ENCODE assay signal across 26 cellular contexts in the genomic region with DNA sequence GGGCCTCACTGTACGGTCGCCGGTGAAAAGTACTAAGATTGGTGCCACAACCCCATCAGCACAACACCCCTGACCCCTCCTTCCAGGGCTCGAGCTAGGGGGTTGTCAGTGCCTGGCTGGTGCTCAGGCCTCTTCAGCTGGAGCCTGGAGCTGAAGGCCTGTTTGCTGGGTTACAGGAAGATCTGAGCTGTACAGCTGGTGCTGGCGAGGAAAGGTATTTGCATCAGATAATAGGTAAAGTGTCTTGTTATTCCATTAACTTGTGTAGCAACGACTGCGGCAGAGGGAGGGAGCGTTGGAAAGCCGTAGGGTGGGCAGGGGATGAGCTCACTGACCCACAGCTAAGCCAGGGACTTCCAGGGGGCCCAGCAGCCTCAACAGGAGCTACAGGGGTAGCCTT. TPM values are rescaled to one million over a fixed set of nuclear protein-coding genes. Genes with fewer than 3 reads are reported as not detected.
DNase-seq lines count a peak whose midpoint lies in the region; ATAC-seq and TF ChIP-seq lines count a peak whose summit lies in the region.
"Had no signal": no experiment of that assay in that cellular context is flagged by ENCODE, and none has a peak within 500 bp of the region (broad histone marks: within the 10 kb centered on the region; RNA-seq: fewer than 3 reads in every experiment).

No MANE protein-coding gene starts in this region.

- ATAC-seq in activated CD8-positive, alpha-beta T cell treated with anti-CD3 and anti-CD28 coated beads, Interleukin-2, amount 10 ng/mL, durations not matched to agents 7 days and 5 days: no peak
- ATAC-seq in activated CD8-positive, alpha-beta T cell treated with anti-CD3 and anti-CD28 coated beads for 36 hours: no peak
- ATAC-seq: CD8-positive, alpha-beta T cell; Panc1 had no signal

- DNase-seq in activated CD8-positive, alpha-beta T cell treated with anti-CD3 and anti-CD28 coated beads, Interleukin-2, amount 10 ng/mL, durations not matched to agents 7 days and 5 days: no peak
- no peak for DNase-seq in activated CD8-positive, alpha-beta T cell treated with anti-CD3 and anti-CD28 coated beads for 36 hours
- peak; percentile 55 for DNase-seq in SK-N-DZ (ENCODE audit: low spot score)
- peak; percentile 66 for DNase-seq in islet precursor cell
- peak; percentile 58 for DNase-seq in osteoblast (ENCODE audit: insufficient read length, low spot score, missing footprints)
- DNase-seq in MCF 10A (ENCODE audit: unreplicated experiment): no peak
- DNase-seq in iPS-NIHi11 (ENCODE audit: low spot score): no peak
- DNase-seq in DMS79 treated with DMSO at 0.1 percent for 48 hours (lab: John Stamatoyannopoulos, UW): no peak
- DNase-seq: Caco-2; CD8-positive, alpha-beta T cell; EL; GDM1; GOT3; HCEC 1CT; KBM-7; NCI-H1105; NCI-H146; NCI-H2029; NCI-H446; NCI-H524 treated with DMSO at 0.1 percent for 48 hours; SHP77 had no signal

- H3K4me3 Mint-ChIP-seq in activated CD8-positive, alpha-beta T cell treated with anti-CD3 and anti-CD28 coated beads, Interleukin-2, amount 10 ng/mL, durations not matched to agents 7 days and 5 days: no peak overlapping the region
- H3K4me3 Mint-ChIP-seq in activated CD8-positive, alpha-beta T cell treated with anti-CD3 and anti-CD28 coated beads for 36 hours: no peak overlapping the region
- no peak overlapping the region for H3K4me3 Mint-ChIP-seq in MCF 10A (ENCODE audit: unreplicated experiment)
- H3K4me3 Mint-ChIP-seq: B cell; CD8-positive, alpha-beta T cell had no signal

- H4K20me1 ChIP-seq in osteoblast (ENCODE audit: insufficient read depth, low read length): no peaks in the 10 kb centered on the region

- H3K27me3 ChIP-seq in osteoblast (ENCODE audit: insufficient read depth, low read length): peaks cover 21% of the 10 kb centered on the region

- no peak overlapping the region for H3K4me3 ChIP-seq in osteoblast (ENCODE audit: insufficient read depth, low read length)

- POLR2A ChIA-PET in activated CD8-positive, alpha-beta T cell treated with anti-CD3 and anti-CD28 coated beads, Interleukin-2, amount 10 ng/mL, durations not matched to agents 7 days and 5 days (lab: Charles Lee): no interaction called here
- POLR2A ChIA-PET in activated CD8-positive, alpha-beta T cell treated with anti-CD3 and anti-CD28 coated beads for 36 hours (lab: Charles Lee): no interaction called here
- POLR2A ChIA-PET in MCF 10A (lab: Yijun Ruan, JAX): interaction anchor here (0.7 to 1.2 kb wide), 2 partner anchors 51 to 102 kb away, joined by 3 read pairs; no protein-coding TSS in a partner anchor

- BruUV-seq in MCF 10A (replicated peaks; lab: Mats Ljungman, UMichigan): no TSS peak

- peaks cover 15% of the 10 kb centered on the region for H3K4me1 Mint-ChIP-seq in activated CD8-positive, alpha-beta T cell treated with anti-CD3 and anti-CD28 coated beads, Interleukin-2, amount 10 ng/mL, durations not matched to agents 7 days and 5 days (ENCODE audit: low read depth)
- no peaks in the 10 kb centered on the region for H3K4me1 Mint-ChIP-seq in activated CD8-positive, alpha-beta T cell treated with anti-CD3 and anti-CD28 coated beads for 36 hours (ENCODE audit: low read depth)
- peaks cover 6% of the 10 kb centered on the region for H3K4me1 Mint-ChIP-seq in MCF 10A (ENCODE audit: insufficient read depth, unreplicated experiment)

- H3K9me3 ChIP-seq in osteoblast (ENCODE audit: low read depth, low read length): no peaks in the 10 kb centered on the region
- H3K9me3 ChIP-seq: Caco-2 had no signal

- no peak overlapping the region for H3K27ac ChIP-seq in osteoblast (ENCODE audit: low read depth, low read length)
- H3K27ac ChIP-seq: 22Rv1, C4-2B, RWPE1 had no signal

- no peaks in the 10 kb centered on the region for H3K4me1 ChIP-seq in osteoblast (ENCODE audit: insufficient read depth, low read length)

- intact Hi-C loops in activated CD8-positive, alpha-beta T cell treated with anti-CD3 and anti-CD28 coated beads for 36 hours (cut with micrococcal nuclease): no loop called here
- intact Hi-C loops in MCF 10A (cut with micrococcal nuclease): no loop called here

- H3K9me3 Mint-ChIP-seq in activated CD8-positive, alpha-beta T cell treated with anti-CD3 and anti-CD28 coated beads, Interleukin-2, amount 10 ng/mL, durations not matched to agents 7 days and 5 days (ENCODE audit: insufficient read depth): peaks cover 4% of the 10 kb centered on the region
- H3K9me3 Mint-ChIP-seq in activated CD8-positive, alpha-beta T cell treated with anti-CD3 and anti-CD28 coated beads for 36 hours: no peaks in the 10 kb centered on the region
- H3K9me3 Mint-ChIP-seq in MCF 10A (ENCODE audit: unreplicated experiment): no peaks in the 10 kb centered on the region
- H3K9me3 Mint-ChIP-seq: CD8-positive, alpha-beta T cell had no signal

- H3K27ac Mint-ChIP-seq in activated CD8-positive, alpha-beta T cell treated with anti-CD3 and anti-CD28 coated beads, Interleukin-2, amount 10 ng/mL, durations not matched to agents 7 days and 5 days: peak overlapping the region; percentile 30
- no peak overlapping the region for H3K27ac Mint-ChIP-seq in activated CD8-positive, alpha-beta T cell treated with anti-CD3 and anti-CD28 coated beads for 36 hours
- no peak overlapping the region for H3K27ac Mint-ChIP-seq in MCF 10A (ENCODE audit: low read depth, unreplicated experiment)
- H3K27ac Mint-ChIP-seq: CD8-positive, alpha-beta T cell had no signal

- no peak for TF ChIP-seq CTCF in activated CD8-positive, alpha-beta T cell treated with anti-CD3 and anti-CD28 coated beads for 36 hours (IDR thresholded peaks at IDR 0.05)
- no peak for TF ChIP-seq CTCF in osteoblast (IDR thresholded peaks at IDR 0.05; ENCODE audit: extremely low read depth, low read depth, low read length)
- no peak for TF ChIP-seq CTCF in MCF 10A (IDR thresholded peaks at IDR 0.05; ENCODE audit: unreplicated experiment)

- peaks cover 11% of the 10 kb centered on the region for H3K27me3 Mint-ChIP-seq in activated CD8-positive, alpha-beta T cell treated with anti-CD3 and anti-CD28 coated beads, Interleukin-2, amount 10 ng/mL, durations not matched to agents 7 days and 5 days (ENCODE audit: low read depth)
- peaks cover 4% of the 10 kb centered on the region for H3K27me3 Mint-ChIP-seq in activated CD8-positive, alpha-beta T cell treated with anti-CD3 and anti-CD28 coated beads for 36 hours
- no peaks in the 10 kb centered on the region for H3K27me3 Mint-ChIP-seq in MCF 10A (ENCODE audit: insufficient read depth, unreplicated experiment)

- no peaks in the 10 kb centered on the region for H3K36me3 ChIP-seq in osteoblast (ENCODE audit: insufficient read depth, low read length)

- CTCF ChIA-PET in activated CD8-positive, alpha-beta T cell treated with anti-CD3 and anti-CD28 coated beads, Interleukin-2, amount 10 ng/mL, durations not matched to agents 7 days and 5 days (lab: Charles Lee): interaction anchor here (1.5 kb wide), 1 partner anchor 77 kb away, joined by 5 read pairs; no protein-coding TSS in a partner anchor
- CTCF ChIA-PET in activated CD8-positive, alpha-beta T cell treated with anti-CD3 and anti-CD28 coated beads for 36 hours (lab: Charles Lee): no interaction called here
- CTCF ChIA-PET in MCF 10A (lab: Yijun Ruan, JAX): interaction anchor here (1.2 kb wide), 1 partner anchor 103 kb away, joined by 4 read pairs; no protein-coding TSS in a partner anchor

- no peak overlapping the region for H3K4me2 ChIP-seq in osteoblast (ENCODE audit: insufficient read depth, low read length)

- H3K79me2 ChIP-seq in osteoblast (ENCODE audit: insufficient read depth, low read length): no peaks in the 10 kb centered on the region

- no peak overlapping the region for H2AFZ ChIP-seq in osteoblast (ENCODE audit: low read length)

- H3K36me3 Mint-ChIP-seq in activated CD8-positive, alpha-beta T cell treated with anti-CD3 and anti-CD28 coated beads, Interleukin-2, amount 10 ng/mL, durations not matched to agents 7 days and 5 days (ENCODE audit: low read depth): no peaks in the 10 kb centered on the region
- no peaks in the 10 kb centered on the region for H3K36me3 Mint-ChIP-seq in activated CD8-positive, alpha-beta T cell treated with anti-CD3 and anti-CD28 coated beads for 36 hours (ENCODE audit: low read depth)
- H3K36me3 Mint-ChIP-seq in MCF 10A (ENCODE audit: insufficient read depth, unreplicated experiment): no peaks in the 10 kb centered on the region
- H3K36me3 Mint-ChIP-seq: CD8-positive, alpha-beta T cell had no signal

RNA-seq across cellular contexts. Expression of gene SIRPA, which starts 15.8 kb away (rescaled TPM):
- not detected for total RNA-seq in activated CD8-positive, alpha-beta T cell treated with anti-CD3 and anti-CD28 coated beads, Interleukin-2, amount 10 ng/mL, durations not matched to agents 7 days and 5 days
- under 1 TPM; 0.09 TPM for total RNA-seq in activated CD8-positive, alpha-beta T cell treated with anti-CD3 and anti-CD28 coated beads for 36 hours
- 0.63 and 0.71 TPM in 2 replicates for polyA plus RNA-seq in SK-N-DZ (2014; cell fraction: cytosol; rRNA removed)
- polyA plus RNA-seq in SK-N-DZ (2014; cell fraction: nucleus; rRNA removed): 1.1 and 1.6 TPM in 2 replicates
- total RNA-seq in osteoblast (13.8 and 15.9 TPM in 2 replicates), MCF 10A (2022) (18.0 and 23.6 TPM in 2 replicates)
- total RNA-seq: CD8-positive, alpha-beta T cell had no signal

Comparison
In these comparisons a context has a peak if more than half of its experiments do, and no peak if none do; other contexts are left out.
1. DNase-seq: peak in SK-N-DZ (single experiment), islet precursor cell (single experiment) and osteoblast (single experiment); none in activated CD8-positive, alpha-beta T cell treated with anti-CD3 and anti-CD28 coated beads, Interleukin-2, amount 10 ng/mL, durations not matched to agents 7 days and 5 days (single experiment), activated CD8-positive, alpha-beta T cell treated with anti-CD3 and anti-CD28 coated beads for 36 hours (single experiment), MCF 10A (single experiment), iPS-NIHi11 (single experiment) and DMS79 treated with DMSO at 0.1 percent for 48 hours (single experiment).
2. RNA of gene SIRPA, which starts 15.8 kb away (total RNA-seq): 18.0 to 23.6 TPM in MCF 10A and 13.8 to 15.9 TPM in osteoblast; 0.09 TPM in activated CD8-positive, alpha-beta T cell treated with anti-CD3 and anti-CD28 coated beads for 36 hours and not detected in activated CD8-positive, alpha-beta T cell treated with anti-CD3 and anti-CD28 coated beads, Interleukin-2, amount 10 ng/mL, durations not matched to agents 7 days and 5 days; every median in the first group is over 10 times any median in the second.